ENCODE assay signal across 2 cellular contexts in genomic region chr1:179104851-179105250, GRCh38.
A peak's percentile ranks its signal among the peaks of the same experiment; 100 is the strongest.
TF ChIP-seq lines count a peak whose summit lies in the region.

No MANE protein-coding gene starts in this region.

TF ChIP-seq in H1, 55 proteins besides CTCF, POLR2A, EP300 and RAD21:
- no peak for TF ChIP-seq FOSL1 (IDR thresholded peaks at IDR 0.05; ENCODE audit: insufficient read depth, low read depth, low read length)
- TF ChIP-seq BCL11A (IDR thresholded peaks at IDR 0.05; ENCODE audit: low read depth in 2 of 2, low read length in 2 of 2) = no peak
- no peak for TF ChIP-seq MAX (IDR thresholded peaks at IDR 0.05)
- no peak for TF ChIP-seq NRF1 (IDR thresholded peaks at IDR 0.05; ENCODE audit: low read depth, low read length)
- TF ChIP-seq BACH1 (IDR thresholded peaks at IDR 0.05; ENCODE audit: low read length) = no peak
- no peak for TF ChIP-seq KDM4A (IDR thresholded peaks at IDR 0.05; ENCODE audit: low read depth, low read length, severe bottlenecking)
- TF ChIP-seq POLR2AphosphoS5 (IDR thresholded peaks at IDR 0.05; ENCODE audit: low read depth, low read length) = no peak

TF ChIP-seq in HepG2, 621 proteins besides CTCF, POLR2A, EP300 and RAD21 (continues in another document):
- TF ChIP-seq CSRNP2 (CRISPR knock-in tag; conservative IDR thresholded peaks at IDR 0.05; ENCODE audit: low read depth) = no peak
- TF ChIP-seq NONO (IDR thresholded peaks at IDR 0.05) = no peak
- peak; percentile 84 for TF ChIP-seq NONO (CRISPR knock-in tag; conservative IDR thresholded peaks at IDR 0.05)
- TF ChIP-seq SP2 (CRISPR knock-in tag; IDR thresholded peaks at IDR 0.05) = no peak
- TF ChIP-seq ZNF430 (CRISPR knock-in tag; IDR thresholded peaks at IDR 0.05) = 0 out of 2 replicates have a peak, but pooled peaks have one; percentile 43
- no peak for TF ChIP-seq ATRX (CRISPR knock-in tag; IDR thresholded peaks at IDR 0.05; ENCODE audit: borderline replicate concordance)
- TF ChIP-seq PHF8 (CRISPR knock-in tag; IDR thresholded peaks at IDR 0.05) = no peak
- TF ChIP-seq NR2F2 (IDR thresholded peaks at IDR 0.05; ENCODE audit: borderline replicate concordance, low read depth) = peak; percentile 79
- TF ChIP-seq PITX1 (CRISPR knock-in tag; IDR thresholded peaks at IDR 0.05) = peak; percentile 90
- no peak for TF ChIP-seq ETV6 (CRISPR knock-in tag; conservative IDR thresholded peaks at IDR 0.05)
- TF ChIP-seq, protein P1, sequence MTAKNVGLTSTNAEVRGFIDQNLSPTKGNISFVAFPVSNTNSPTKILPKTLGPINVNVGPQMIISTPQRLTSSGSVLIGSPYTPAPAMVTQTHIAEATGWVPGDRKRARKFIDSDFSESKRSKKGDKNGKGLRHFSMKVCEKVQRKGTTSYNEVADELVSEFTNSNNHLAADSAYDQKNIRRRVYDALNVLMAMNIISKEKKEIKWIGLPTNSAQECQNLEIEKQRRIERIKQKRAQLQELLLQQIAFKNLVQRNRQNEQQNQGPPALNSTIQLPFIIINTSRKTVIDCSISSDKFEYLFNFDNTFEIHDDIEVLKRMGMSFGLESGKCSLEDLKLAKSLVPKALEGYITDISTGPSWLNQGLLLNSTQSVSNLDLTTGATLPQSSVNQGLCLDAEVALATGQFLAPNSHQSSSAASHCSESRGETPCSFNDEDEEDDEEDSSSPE (CRISPR knock-in tag; IDR thresholded peaks at IDR 0.05) = no peak
- TF ChIP-seq GABPB1 (CRISPR knock-in tag; IDR thresholded peaks at IDR 0.05) = no peak; the same call in 1 of the 2 replicates
- TF ChIP-seq, protein P2, sequence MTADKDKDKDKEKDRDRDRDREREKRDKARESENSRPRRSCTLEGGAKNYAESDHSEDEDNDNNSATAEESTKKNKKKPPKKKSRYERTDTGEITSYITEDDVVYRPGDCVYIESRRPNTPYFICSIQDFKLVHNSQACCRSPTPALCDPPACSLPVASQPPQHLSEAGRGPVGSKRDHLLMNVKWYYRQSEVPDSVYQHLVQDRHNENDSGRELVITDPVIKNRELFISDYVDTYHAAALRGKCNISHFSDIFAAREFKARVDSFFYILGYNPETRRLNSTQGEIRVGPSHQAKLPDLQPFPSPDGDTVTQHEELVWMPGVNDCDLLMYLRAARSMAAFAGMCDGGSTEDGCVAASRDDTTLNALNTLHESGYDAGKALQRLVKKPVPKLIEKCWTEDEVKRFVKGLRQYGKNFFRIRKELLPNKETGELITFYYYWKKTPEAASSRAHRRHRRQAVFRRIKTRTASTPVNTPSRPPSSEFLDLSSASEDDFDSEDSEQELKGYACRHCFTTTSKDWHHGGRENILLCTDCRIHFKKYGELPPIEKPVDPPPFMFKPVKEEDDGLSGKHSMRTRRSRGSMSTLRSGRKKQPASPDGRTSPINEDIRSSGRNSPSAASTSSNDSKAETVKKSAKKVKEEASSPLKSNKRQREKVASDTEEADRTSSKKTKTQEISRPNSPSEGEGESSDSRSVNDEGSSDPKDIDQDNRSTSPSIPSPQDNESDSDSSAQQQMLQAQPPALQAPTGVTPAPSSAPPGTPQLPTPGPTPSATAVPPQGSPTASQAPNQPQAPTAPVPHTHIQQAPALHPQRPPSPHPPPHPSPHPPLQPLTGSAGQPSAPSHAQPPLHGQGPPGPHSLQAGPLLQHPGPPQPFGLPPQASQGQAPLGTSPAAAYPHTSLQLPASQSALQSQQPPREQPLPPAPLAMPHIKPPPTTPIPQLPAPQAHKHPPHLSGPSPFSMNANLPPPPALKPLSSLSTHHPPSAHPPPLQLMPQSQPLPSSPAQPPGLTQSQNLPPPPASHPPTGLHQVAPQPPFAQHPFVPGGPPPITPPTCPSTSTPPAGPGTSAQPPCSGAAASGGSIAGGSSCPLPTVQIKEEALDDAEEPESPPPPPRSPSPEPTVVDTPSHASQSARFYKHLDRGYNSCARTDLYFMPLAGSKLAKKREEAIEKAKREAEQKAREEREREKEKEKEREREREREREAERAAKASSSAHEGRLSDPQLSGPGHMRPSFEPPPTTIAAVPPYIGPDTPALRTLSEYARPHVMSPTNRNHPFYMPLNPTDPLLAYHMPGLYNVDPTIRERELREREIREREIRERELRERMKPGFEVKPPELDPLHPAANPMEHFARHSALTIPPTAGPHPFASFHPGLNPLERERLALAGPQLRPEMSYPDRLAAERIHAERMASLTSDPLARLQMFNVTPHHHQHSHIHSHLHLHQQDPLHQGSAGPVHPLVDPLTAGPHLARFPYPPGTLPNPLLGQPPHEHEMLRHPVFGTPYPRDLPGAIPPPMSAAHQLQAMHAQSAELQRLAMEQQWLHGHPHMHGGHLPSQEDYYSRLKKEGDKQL (CRISPR knock-in tag; IDR thresholded peaks at IDR 0.05; ENCODE audit: low read depth) = peak; percentile 75
- no peak for TF ChIP-seq SKI (IDR thresholded peaks at IDR 0.05; ENCODE audit: partially characterized antibody)
- no peak for TF ChIP-seq ZFAT (CRISPR knock-in tag; conservative IDR thresholded peaks at IDR 0.05)
- TF ChIP-seq ESRRA (CRISPR knock-in tag; IDR thresholded peaks at IDR 0.05; ENCODE audit: low read depth) = peak; percentile 65; the same call in 1 of the 2 replicates
- TF ChIP-seq ZFP36L1 (CRISPR knock-in tag; IDR thresholded peaks at IDR 0.05) = peak; percentile 68; the same call in 1 of the 2 replicates
- TF ChIP-seq HOXA7 (CRISPR knock-in tag; IDR thresholded peaks at IDR 0.05) = no peak
- no peak for TF ChIP-seq KLF9 (CRISPR knock-in tag; IDR thresholded peaks at IDR 0.05; ENCODE audit: low read depth)
- TF ChIP-seq ZFP91 (CRISPR knock-in tag; IDR thresholded peaks at IDR 0.05; ENCODE audit: borderline replicate concordance) = no peak
- TF ChIP-seq ZNF776 (CRISPR knock-in tag; IDR thresholded peaks at IDR 0.05) = no peak
- TF ChIP-seq GABPA (IDR thresholded peaks at IDR 0.05; ENCODE audit: low read depth, low read length) = no peak
- peak; percentile 31; the same call in 1 of the 2 replicates for TF ChIP-seq GABPA (CRISPR knock-in tag; IDR thresholded peaks at IDR 0.05; ENCODE audit: low read depth)
- TF ChIP-seq GATAD1 (CRISPR knock-in tag; IDR thresholded peaks at IDR 0.05) = peak; percentile 58; the same call in 1 of the 2 replicates
- TF ChIP-seq ZBTB7B (CRISPR knock-in tag; IDR thresholded peaks at IDR 0.05) = peak; percentile 71; the same call in 1 of the 2 replicates
- TF ChIP-seq ZNF710 (CRISPR knock-in tag; IDR thresholded peaks at IDR 0.05; ENCODE audit: borderline replicate concordance) = peak; percentile 73; the same call in 1 of the 2 replicates
- no peak for TF ChIP-seq HOXA9 (CRISPR knock-in tag; IDR thresholded peaks at IDR 0.05; ENCODE audit: borderline replicate concordance)
- peak; percentile 70 for TF ChIP-seq THAP11 (CRISPR knock-in tag; IDR thresholded peaks at IDR 0.05)
- no peak for TF ChIP-seq ZC3H13 (CRISPR knock-in tag; IDR thresholded peaks at IDR 0.05)
- TF ChIP-seq ZNF101 (CRISPR knock-in tag; IDR thresholded peaks at IDR 0.05; ENCODE audit: borderline replicate concordance, low read depth) = no peak
- TF ChIP-seq PPARG (CRISPR knock-in tag; conservative IDR thresholded peaks at IDR 0.05) = peak; percentile 82
- TF ChIP-seq ZNF569 (CRISPR knock-in tag; IDR thresholded peaks at IDR 0.05; ENCODE audit: borderline replicate concordance) = no peak
- no peak for TF ChIP-seq BCLAF1 (IDR thresholded peaks at IDR 0.05)
- TF ChIP-seq PHF21A (CRISPR knock-in tag; IDR thresholded peaks at IDR 0.05) = peak; percentile 92
- TF ChIP-seq, protein P3, sequence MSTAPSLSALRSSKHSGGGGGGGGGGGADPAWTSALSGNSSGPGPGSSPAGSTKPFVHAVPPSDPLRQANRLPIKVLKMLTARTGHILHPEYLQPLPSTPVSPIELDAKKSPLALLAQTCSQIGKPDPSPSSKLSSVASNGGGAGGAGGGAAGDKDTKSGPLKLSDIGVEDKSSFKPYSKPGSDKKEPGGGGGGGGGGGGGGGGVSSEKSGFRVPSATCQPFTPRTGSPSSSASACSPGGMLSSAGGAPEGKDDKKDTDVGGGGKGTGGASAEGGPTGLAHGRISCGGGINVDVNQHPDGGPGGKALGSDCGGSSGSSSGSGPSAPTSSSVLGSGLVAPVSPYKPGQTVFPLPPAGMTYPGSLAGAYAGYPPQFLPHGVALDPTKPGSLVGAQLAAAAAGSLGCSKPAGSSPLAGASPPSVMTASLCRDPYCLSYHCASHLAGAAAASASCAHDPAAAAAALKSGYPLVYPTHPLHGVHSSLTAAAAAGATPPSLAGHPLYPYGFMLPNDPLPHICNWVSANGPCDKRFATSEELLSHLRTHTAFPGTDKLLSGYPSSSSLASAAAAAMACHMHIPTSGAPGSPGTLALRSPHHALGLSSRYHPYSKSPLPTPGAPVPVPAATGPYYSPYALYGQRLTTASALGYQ (CRISPR knock-in tag; IDR thresholded peaks at IDR 0.05) = peak; percentile 55; the same call in 1 of the 2 replicates
- no peak for TF ChIP-seq ZNF773 (CRISPR knock-in tag; IDR thresholded peaks at IDR 0.05; ENCODE audit: borderline replicate concordance)
- TF ChIP-seq ZNF264 (CRISPR knock-in tag; IDR thresholded peaks at IDR 0.05) = peak; percentile 17; the same call in 1 of the 2 replicates
- TF ChIP-seq SOX5 (CRISPR knock-in tag; IDR thresholded peaks at IDR 0.05; ENCODE audit: borderline replicate concordance) = peak; percentile 85; the same call in 1 of the 2 replicates
- peak; percentile 94 for TF ChIP-seq RARA (CRISPR knock-in tag; IDR thresholded peaks at IDR 0.05)
- TF ChIP-seq MEF2D (CRISPR knock-in tag; IDR thresholded peaks at IDR 0.05) = peak; percentile 83
- TF ChIP-seq, protein P4, sequence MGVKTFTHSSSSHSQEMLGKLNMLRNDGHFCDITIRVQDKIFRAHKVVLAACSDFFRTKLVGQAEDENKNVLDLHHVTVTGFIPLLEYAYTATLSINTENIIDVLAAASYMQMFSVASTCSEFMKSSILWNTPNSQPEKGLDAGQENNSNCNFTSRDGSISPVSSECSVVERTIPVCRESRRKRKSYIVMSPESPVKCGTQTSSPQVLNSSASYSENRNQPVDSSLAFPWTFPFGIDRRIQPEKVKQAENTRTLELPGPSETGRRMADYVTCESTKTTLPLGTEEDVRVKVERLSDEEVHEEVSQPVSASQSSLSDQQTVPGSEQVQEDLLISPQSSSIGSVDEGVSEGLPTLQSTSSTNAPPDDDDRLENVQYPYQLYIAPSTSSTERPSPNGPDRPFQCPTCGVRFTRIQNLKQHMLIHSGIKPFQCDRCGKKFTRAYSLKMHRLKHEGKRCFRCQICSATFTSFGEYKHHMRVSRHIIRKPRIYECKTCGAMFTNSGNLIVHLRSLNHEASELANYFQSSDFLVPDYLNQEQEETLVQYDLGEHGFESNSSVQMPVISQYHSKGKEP (CRISPR knock-in tag; IDR thresholded peaks at IDR 0.05) = no peak
- peak; percentile 86 for TF ChIP-seq ZSCAN9 (CRISPR knock-in tag; IDR thresholded peaks at IDR 0.05; ENCODE audit: borderline replicate concordance)
- no peak for TF ChIP-seq ARID2 (CRISPR knock-in tag; IDR thresholded peaks at IDR 0.05; ENCODE audit: borderline replicate concordance)
- TF ChIP-seq ZNF672 (CRISPR knock-in tag; IDR thresholded peaks at IDR 0.05) = no peak
- TF ChIP-seq HNRNPLL (IDR thresholded peaks at IDR 0.05; ENCODE audit: low read depth, low read length, poor library complexity, severe bottlenecking) = no peak
- TF ChIP-seq ZFY (CRISPR knock-in tag; IDR thresholded peaks at IDR 0.05) = no peak
